In the genomic region with DNA sequence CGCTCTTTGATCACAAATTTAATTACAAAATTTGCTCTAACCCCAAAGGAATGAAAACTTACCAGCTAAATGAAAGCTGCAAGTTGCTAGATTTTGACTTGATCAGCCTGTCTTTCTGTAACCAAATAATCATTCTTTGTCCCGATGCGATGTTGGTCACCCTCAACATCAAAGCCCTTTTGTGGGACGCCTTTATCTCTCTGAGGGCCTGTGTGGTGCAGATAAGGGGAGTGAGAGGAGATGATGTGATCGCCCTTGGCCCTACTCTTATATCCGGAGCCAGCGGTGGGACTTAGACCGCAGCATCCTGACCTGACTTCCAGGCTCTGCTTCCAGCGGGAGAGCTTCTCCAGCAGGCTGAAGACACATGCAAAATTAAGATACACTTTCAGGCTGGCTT, we compare ENCODE assay signal across 16 cellular contexts. TPM values are rescaled to one million over a fixed set of nuclear protein-coding genes. Genes with fewer than 3 reads are reported as not detected.
"Had no signal": no experiment of that assay in that cellular context is flagged by ENCODE, and none has a peak within 500 bp of the region (broad histone marks: within the 10 kb centered on the region; RNA-seq: fewer than 3 reads in every experiment).

No MANE protein-coding gene starts in this region.

- ATAC-seq: lower lobe of right lung; stimulated activated effector memory CD8-positive, alpha-beta T cell treated with anti-CD3 and anti-CD28 coated beads, Interleukin-12 subunit alpha, Interleukin-12 subunit beta, amount 100 ng/mL, for 72 hours had no signal

- H3K27ac ChIP-seq: coronary artery, lower lobe of right lung, parathyroid adenoma, skin epidermis, thyroid gland, uterus had no signal

- DNase-seq: activated CD4-positive, alpha-beta memory T cell treated with anti-CD3 and anti-CD28 coated beads for 36 hours; activated CD8-positive, alpha-beta memory T cell treated with anti-CD3 and anti-CD28 coated beads, Interleukin-2, amount 50 U/mL, for 4 hours; activated naive CD4-positive, alpha-beta T cell; effector CD8-positive, alpha-beta T cell; hypothalamus; lower lobe of right lung; naive B cell; thyroid gland; uterus had no signal

- H3K27me3 ChIP-seq: thyroid gland, uterus had no signal

- H3K4me3 ChIP-seq: coronary artery, lower lobe of right lung, skin epidermis, thyroid gland, uterus had no signal

- FAIRE-seq: TTC549 had no signal

- H3K9ac ChIP-seq: parathyroid adenoma had no signal

- H3K9me3 ChIP-seq: lower lobe of right lung, thyroid gland, uterus had no signal

- H3K36me3 ChIP-seq: lower lobe of right lung, thyroid gland, uterus had no signal

- H3K4me1 ChIP-seq: parathyroid adenoma had no signal

RNA-seq across cellular contexts. Expression of a gene that starts 19.3 kb away (rescaled TPM):
- total RNA-seq: activated CD4-positive, alpha-beta memory T cell treated with anti-CD3 and anti-CD28 coated beads for 36 hours; cardiac septum; glomerular endothelial cell; thyroid gland; uterus had no signal
